In the genomic region with DNA sequence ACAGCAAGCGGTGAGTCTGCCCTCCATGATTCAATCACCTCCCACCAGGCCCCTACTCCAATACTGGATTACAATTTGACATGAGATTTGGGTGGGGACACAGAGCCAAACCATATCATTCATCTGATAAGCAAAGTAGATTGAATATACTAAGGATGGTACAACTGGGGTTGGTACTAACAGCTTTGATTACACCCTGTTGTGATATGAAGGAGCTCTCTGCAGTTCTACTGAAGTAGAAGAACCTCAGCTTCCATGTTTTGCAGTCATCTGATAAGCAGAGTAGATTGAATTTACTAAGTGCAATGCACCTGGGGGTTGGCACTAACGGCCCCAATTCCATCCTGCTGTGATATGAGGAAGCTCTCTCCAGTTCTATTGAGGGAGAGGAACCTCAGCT, we compare ENCODE assay signal across 35 cellular contexts.
"Had no signal": no experiment of that assay in that cellular context is flagged by ENCODE, and none has a peak within 500 bp of the region (broad histone marks: within the 10 kb centered on the region; RNA-seq: fewer than 3 reads in every experiment).

No MANE protein-coding gene starts in this region.

- DNase-seq: Karpas-422, Kasumi-1, KG1, MG63, MM.1S, MV-4-11, NCI-H1048, NCI-H1092, NCI-H1092 treated with DMSO at 0.1 percent for 48 hours, NCI-H1105, NCI-H1105 treated with DMSO at 0.1 percent for 48 hours, NCI-H1417, NCI-H1417 treated with DMSO at 0.1 percent for 48 hours, NCI-H1436, NCI-H1436 treated with DMSO at 0.1 percent for 48 hours, NCI-H146, NCI-H1694, NCI-H1694 treated with DMSO at 0.1 percent for 48 hours, NCI-H187, NCI-H187 treated with DMSO at 0.1 percent for 48 hours, NCI-H1930, NCI-H2029, NCI-H2029 treated with DMSO at 0.1 percent for 48 hours, NCI-H2081, NCI-H2081 treated with DMSO at 0.1 percent for 48 hours, NCI-H2107, NCI-H2171, NCI-H2171 treated with DMSO at 0.1 percent for 48 hours, NCI-H2227 treated with DMSO at 0.1 percent for 48 hours, NCI-H226, NCI-H345, NCI-H446, NCI-H446 treated with DMSO at 0.1 percent for 48 hours, NCI-H510A had no signal

- H3K4me3 ChIP-seq: MG63 had no signal

- H3K9ac ChIP-seq: KMS-11 had no signal

- H3K36me3 ChIP-seq: MG63 had no signal

- H3K9me3 ChIP-seq: MG63 had no signal

- H3K27ac ChIP-seq: KMS-11 had no signal

- H3K4me2 ChIP-seq: KMS-11 had no signal
